Comparison of ENCODE assay signal across 8 cellular contexts in genomic region chr10:85971494-85971893, GRCh38.
"Had no signal": no experiment of that assay in that cellular context is flagged by ENCODE, and none has a peak within 500 bp of the region (broad histone marks: within the 10 kb centered on the region; RNA-seq: fewer than 3 reads in every experiment).

No MANE protein-coding gene starts in this region.

- H3K36me3 Mint-ChIP-seq: IgD-negative memory B cell had no signal

- H3K4me3 ChIP-seq: K562 had no signal

- H3K4me3 Mint-ChIP-seq: IgD-negative memory B cell had no signal

- H3K27ac ChIP-seq: HL-60, KMS-11 had no signal

- H3K27ac Mint-ChIP-seq: IgD-negative memory B cell had no signal

- H3K27me3 Mint-ChIP-seq: IgD-negative memory B cell had no signal

- H3K9ac ChIP-seq: KMS-11 had no signal

- DNase-seq: IMR-90, KBM-7, KG1 had no signal

- ATAC-seq: HepG2, K562 had no signal
